ENCODE assay signal across 22 cellular contexts in the genomic region with DNA sequence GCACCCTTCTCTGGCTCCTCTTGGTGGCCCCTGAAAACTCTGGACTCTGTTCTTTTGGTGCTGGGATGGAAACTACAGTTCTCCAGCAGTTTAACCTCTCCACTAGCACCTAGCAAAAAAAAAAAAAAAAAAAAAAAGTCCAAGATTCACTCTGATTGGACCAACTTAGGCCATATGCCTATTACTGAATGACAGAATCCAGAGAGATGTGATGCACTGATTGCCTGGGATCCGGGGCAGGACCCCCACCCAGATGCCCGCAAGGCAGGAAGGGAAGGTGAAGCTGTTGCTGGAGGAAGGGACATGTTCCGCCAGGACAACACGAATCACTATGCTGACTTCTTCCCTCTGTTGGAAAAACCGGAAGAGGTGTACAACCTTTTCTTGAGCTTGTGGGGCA.
"Had no signal": no experiment of that assay in that cellular context is flagged by ENCODE, and none has a peak within 500 bp of the region (broad histone marks: within the 10 kb centered on the region; RNA-seq: fewer than 3 reads in every experiment).

No MANE protein-coding gene starts in this region.

- H3K36me3 ChIP-seq: SJSA1 had no signal

- H3K4me3 ChIP-seq: SJSA1, SK-N-MC had no signal

- H3K27ac ChIP-seq: SJSA1, SK-N-MC had no signal

- H3K4me1 ChIP-seq: SJSA1 had no signal

- H3K9me3 ChIP-seq: SJSA1 had no signal

- DNase-seq: IMR-90, Kasumi-1, KG1, MM.1S, NCI-H1092 treated with DMSO at 0.1 percent for 48 hours, NCI-H1436, NCI-H187, NCI-H2029, NCI-H2081 treated with DMSO at 0.1 percent for 48 hours, NCI-H2171, NCI-H226, NCI-H446, NCI-H510A, NCI-H524 treated with DMSO at 0.1 percent for 48 hours, NCI-H69, NCI-H774, Right ventricle myocardium superior, RPMI8226, SIG-M5 had no signal

- ATAC-seq: HepG2 had no signal
